In genomic region chr1:94935476-94935875, GRCh38 we compare ENCODE assay signal across 2 cellular contexts.
TF ChIP-seq lines count a peak whose summit lies in the region.

No MANE protein-coding gene starts in this region.

TF ChIP-seq in A549, 52 proteins besides CTCF, POLR2A, EP300 and RAD21:
- TF ChIP-seq, protein P1, sequence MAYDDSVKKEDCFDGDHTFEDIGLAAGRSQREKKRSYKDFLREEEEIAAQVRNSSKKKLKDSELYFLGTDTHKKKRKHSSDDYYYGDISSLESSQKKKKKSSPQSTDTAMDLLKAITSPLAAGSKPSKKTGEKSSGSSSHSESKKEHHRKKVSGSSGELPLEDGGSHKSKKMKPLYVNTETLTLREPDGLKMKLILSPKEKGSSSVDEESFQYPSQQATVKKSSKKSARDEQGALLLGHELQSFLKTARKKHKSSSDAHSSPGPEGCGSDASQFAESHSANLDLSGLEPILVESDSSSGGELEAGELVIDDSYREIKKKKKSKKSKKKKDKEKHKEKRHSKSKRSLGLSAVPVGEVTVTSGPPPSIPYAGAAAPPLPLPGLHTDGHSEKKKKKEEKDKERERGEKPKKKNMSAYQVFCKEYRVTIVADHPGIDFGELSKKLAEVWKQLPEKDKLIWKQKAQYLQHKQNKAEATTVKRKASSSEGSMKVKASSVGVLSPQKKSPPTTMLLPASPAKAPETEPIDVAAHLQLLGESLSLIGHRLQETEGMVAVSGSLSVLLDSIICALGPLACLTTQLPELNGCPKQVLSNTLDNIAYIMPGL (CRISPR knock-in tag; IDR thresholded peaks at IDR 0.05; ENCODE audit: borderline replicate concordance): no peak
- TF ChIP-seq MAX (IDR thresholded peaks at IDR 0.05) (no peak), FOSB (CRISPR knock-in tag; IDR thresholded peaks at IDR 0.05) (no peak), HOXB5 (CRISPR knock-in tag; IDR thresholded peaks at IDR 0.05) (no peak), HEYL (CRISPR knock-in tag; IDR thresholded peaks at IDR 0.05) (no peak)
- TF ChIP-seq, protein P2, sequence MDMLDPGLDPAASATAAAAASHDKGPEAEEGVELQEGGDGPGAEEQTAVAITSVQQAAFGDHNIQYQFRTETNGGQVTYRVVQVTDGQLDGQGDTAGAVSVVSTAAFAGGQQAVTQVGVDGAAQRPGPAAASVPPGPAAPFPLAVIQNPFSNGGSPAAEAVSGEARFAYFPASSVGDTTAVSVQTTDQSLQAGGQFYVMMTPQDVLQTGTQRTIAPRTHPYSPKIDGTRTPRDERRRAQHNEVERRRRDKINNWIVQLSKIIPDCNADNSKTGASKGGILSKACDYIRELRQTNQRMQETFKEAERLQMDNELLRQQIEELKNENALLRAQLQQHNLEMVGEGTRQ (IDR thresholded peaks at IDR 0.05): no peak

TF ChIP-seq in H1, 55 proteins besides CTCF, POLR2A, EP300 and RAD21:
- no peak for TF ChIP-seq PHF8 (conservative IDR thresholded peaks at IDR 0.05; ENCODE audit: low read depth, low read length)
- no peak for TF ChIP-seq BCL11A (IDR thresholded peaks at IDR 0.05; ENCODE audit: low read depth in 2 of 2, low read length in 2 of 2)
- no peak for TF ChIP-seq EGR1 (IDR thresholded peaks at IDR 0.05; ENCODE audit: borderline replicate concordance, low read depth, low read length)
- no peak for TF ChIP-seq SP4 (IDR thresholded peaks at IDR 0.05; ENCODE audit: low read length)
- no peak for TF ChIP-seq MAFK (IDR thresholded peaks at IDR 0.05; ENCODE audit: low read depth, low read length)
- TF ChIP-seq TEAD4 (IDR thresholded peaks at IDR 0.05; ENCODE audit: low read depth, low read length): no peak
- TF ChIP-seq SAP30 (IDR thresholded peaks at IDR 0.05; ENCODE audit: insufficient read depth, insufficient replicate concordance, low read length): no peak
- TF ChIP-seq POU5F1 (IDR thresholded peaks at IDR 0.05; ENCODE audit: low read depth, low read length): no peak
- TF ChIP-seq EZH2 (IDR thresholded peaks at IDR 0.05; ENCODE audit: low read depth, low read length, severe bottlenecking): no peak
- TF ChIP-seq CHD2 (IDR thresholded peaks at IDR 0.05; ENCODE audit: low read length): no peak
